9 cellular contexts compared by ENCODE assay signal in genomic region chr2:33321236-33321731, GRCh38.
DNase-seq lines count a peak whose midpoint lies in the region; ATAC-seq and TF ChIP-seq lines count a peak whose summit lies in the region.
"Had no signal": no experiment of that assay in that cellular context is flagged by ENCODE, and none has a peak within 500 bp of the region (broad histone marks: within the 10 kb centered on the region; RNA-seq: fewer than 3 reads in every experiment).

No MANE protein-coding gene starts in this region.

- H3K4me3 Mint-ChIP-seq in glutamatergic neuron (ENCODE audit: unreplicated experiment): no peak overlapping the region

- peak overlapping the region; percentile 60 for H3K4me2 ChIP-seq in Loucy (ENCODE audit: low read depth, low read length, poor library complexity, severe bottlenecking)

- H3K9ac ChIP-seq in Loucy (ENCODE audit: low read depth, low read length, poor library complexity, severe bottlenecking): peak overlapping the region; percentile 48

- CTCF ChIA-PET in AG04449 (lab: Yijun Ruan, JAX): no interaction called here
- CTCF ChIA-PET in A673 (lab: Charles Lee): no interaction called here

- H3K27me3 ChIP-seq in Loucy (ENCODE audit: insufficient read depth, low read length, poor library complexity, severe bottlenecking) (no peaks in the 10 kb centered on the region), A673 (replicated peaks; ENCODE audit: insufficient read depth, low read depth, low read length, poor library complexity) (no peaks in the 10 kb centered on the region)

- POLR2A ChIA-PET in AG04449 (lab: Yijun Ruan, JAX): no interaction called here
- POLR2A ChIA-PET in A673 (lab: Charles Lee; ENCODE audit: low non-redundant PET): no interaction called here

- H3K27ac ChIP-seq in A673 (ENCODE audit: low read depth, low read length, poor library complexity, severe bottlenecking): no peak overlapping the region

- no peaks in the 10 kb centered on the region for H3K4me1 Mint-ChIP-seq in glutamatergic neuron (ENCODE audit: low read depth, unreplicated experiment)

- H3K9me3 ChIP-seq in Loucy (ENCODE audit: insufficient read depth, low read depth, low read length) (no peaks in the 10 kb centered on the region), A673 (ENCODE audit: low read depth, low read length, poor library complexity, severe bottlenecking) (no peaks in the 10 kb centered on the region)

- H3K9me3 Mint-ChIP-seq in glutamatergic neuron (ENCODE audit: unreplicated experiment): no peaks in the 10 kb centered on the region

- H3K4me3 ChIP-seq in AG04449 (ENCODE audit: low read depth, low read length): peak overlapping the region; percentile 12; the same call in 1 of the 2 replicates
- peak overlapping the region; percentile 26 for H3K4me3 ChIP-seq in Loucy (ENCODE audit: low read length, poor library complexity, severe bottlenecking)
- H3K4me3 ChIP-seq in A673 (ENCODE audit: low read depth, low read length, poor library complexity, severe bottlenecking): no peak overlapping the region

- no peaks in the 10 kb centered on the region for H3K9me2 ChIP-seq in Loucy (replicated peaks; ENCODE audit: low read depth, low read length)

- ATAC-seq in GM19395 (IDR thresholded peaks at IDR 0.05; ENCODE audit: unreplicated experiment): peak; percentile 74

- no peaks in the 10 kb centered on the region for H4K20me1 ChIP-seq in Loucy (ENCODE audit: insufficient read depth, low read length, poor library complexity, severe bottlenecking)

- TF ChIP-seq CTCF in AG04449 (IDR thresholded peaks at IDR 0.05; ENCODE audit: insufficient read depth, low read length, missing control alignments) (no peak), Loucy (conservative IDR thresholded peaks at IDR 0.05; ENCODE audit: low read length) (no peak), glutamatergic neuron (IDR thresholded peaks at IDR 0.05; ENCODE audit: partially characterized antibody, unreplicated experiment) (no peak), A673 (conservative IDR thresholded peaks at IDR 0.05; ENCODE audit: low read depth, low read length) (no peak)

- H3K4me1 ChIP-seq in Loucy (ENCODE audit: insufficient read depth, low read length, poor library complexity, severe bottlenecking): peaks cover 42% of the 10 kb centered on the region
- peaks cover 10% of the 10 kb centered on the region for H3K4me1 ChIP-seq in A673 (ENCODE audit: insufficient read depth, low read length, poor library complexity, severe bottlenecking)

- H3K79me2 ChIP-seq in Loucy (ENCODE audit: insufficient read depth, low read length): no peaks in the 10 kb centered on the region

- H3F3A ChIP-seq in Loucy (ENCODE audit: low read depth): no peaks in the 10 kb centered on the region

- H3K36me3 Mint-ChIP-seq in glutamatergic neuron (ENCODE audit: unreplicated experiment): no peaks in the 10 kb centered on the region
- H3K36me3 Mint-ChIP-seq: immature natural killer cell had no signal

- peak overlapping the region; percentile 28; the same call in 1 of the 2 replicates for H2AFZ ChIP-seq in Loucy (ENCODE audit: low read length)

- BruUV-seq in A673 (replicated peaks; lab: Mats Ljungman, UMichigan): no TSS peak

- DNase-seq in AG04449 (ENCODE audit: low read depth, low spot score) (no peak), fibroblast of peridontal ligament (ENCODE audit: extremely low read depth) (peak; percentile 78), COLO829 (ENCODE audit: low spot score) (no peak), glutamatergic neuron (no peak), A673 (ENCODE audit: low spot score) (no peak), cerebellar nuclear complex (lab: John Stamatoyannopoulos, UW) (no peak)

- no peaks in the 10 kb centered on the region for H3K36me3 ChIP-seq in Loucy (ENCODE audit: insufficient read depth, low read length)
- no peaks in the 10 kb centered on the region for H3K36me3 ChIP-seq in A673 (ENCODE audit: insufficient read depth, low read length, poor library complexity, severe bottlenecking)

- no peaks in the 10 kb centered on the region for H3K27me3 Mint-ChIP-seq in glutamatergic neuron (ENCODE audit: unreplicated experiment)

- H3K27ac Mint-ChIP-seq in glutamatergic neuron (ENCODE audit: unreplicated experiment): no peak overlapping the region

- intact Hi-C loops in A673 (cut with micrococcal nuclease; ENCODE audit: unreplicated experiment): no loop called here
